Comparison of ENCODE assay signal across 19 cellular contexts in the genomic region with DNA sequence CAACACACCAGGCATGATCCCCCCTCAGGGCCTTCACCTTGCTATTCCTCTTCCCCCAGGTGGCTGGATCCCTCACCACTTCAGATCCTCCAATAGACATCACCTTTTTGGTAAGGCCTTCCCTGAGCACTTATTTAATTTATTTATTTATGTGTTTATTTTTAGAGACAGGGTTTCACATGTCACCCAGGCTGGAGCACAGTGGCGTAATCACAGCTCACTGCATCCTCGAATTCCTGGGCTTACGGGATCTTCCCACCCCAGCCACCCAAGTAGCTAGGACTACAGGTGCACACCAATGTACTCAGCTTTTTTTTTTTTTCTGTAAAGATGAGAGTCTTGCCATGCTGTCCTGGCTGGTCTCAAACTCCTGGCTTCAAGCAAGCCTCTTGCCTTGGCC. TPM values are rescaled to one million over a fixed set of nuclear protein-coding genes. Genes with fewer than 3 reads are reported as not detected.
DNase-seq lines count a peak whose midpoint lies in the region; ATAC-seq and TF ChIP-seq lines count a peak whose summit lies in the region.
"Had no signal": no experiment of that assay in that cellular context is flagged by ENCODE, and none has a peak within 500 bp of the region (broad histone marks: within the 10 kb centered on the region; RNA-seq: fewer than 3 reads in every experiment).

No MANE protein-coding gene starts in this region.

- H3K27ac ChIP-seq in psoas muscle (peak overlapping the region; percentile 96), breast epithelium (no peak overlapping the region), SJCRH30 (no peak overlapping the region)
- H3K27ac ChIP-seq: 22Rv1, A549, C4-2B had no signal

- H3K27me3 ChIP-seq in psoas muscle (ENCODE audit: insufficient read depth in 3 of 3, low read length in 2 of 3), result no peaks in the 10 kb centered on the region
- no peaks in the 10 kb centered on the region for H3K27me3 ChIP-seq in breast epithelium
- no peaks in the 10 kb centered on the region for H3K27me3 ChIP-seq in SJCRH30

- peak overlapping the region in 3 of 5 experiments; percentile 24 to 51 (median 50) for H3K27ac Mint-ChIP-seq in brain
- H3K27ac Mint-ChIP-seq: CD4-positive, alpha-beta T cell; GM23338 had no signal

- no peaks in the 10 kb centered on the region for H3K36me3 Mint-ChIP-seq in brain

- no peaks in the 10 kb centered on the region for H3K36me3 ChIP-seq in psoas muscle (ENCODE audit: insufficient read depth in 1 of 2, low read depth in 1 of 2)
- H3K36me3 ChIP-seq in breast epithelium, result no peaks in the 10 kb centered on the region
- H3K36me3 ChIP-seq in SJCRH30, result peaks cover 3% of the 10 kb centered on the region; the same call in 1 of the 2 replicates

- WGBS in psoas muscle, 3 donors, result 32 to 35% (median 33%) methylated on average over 3 of the region's 3 CpGs

- H3K4me1 ChIP-seq in psoas muscle (peaks cover 80% of the 10 kb centered on the region), breast epithelium (no peaks in the 10 kb centered on the region), SJCRH30 (peaks cover 39% of the 10 kb centered on the region)
- H3K4me1 ChIP-seq: A549 had no signal

- peak; percentile 55 to 77 (median 66) for ATAC-seq in psoas muscle
- ATAC-seq: A549, GM23338 had no signal

- peak; percentile 16 for DNase-seq in NCI-H2107 treated with DMSO at 0.1 percent for 48 hours (lab: John Stamatoyannopoulos, UW; ENCODE audit: unreplicated experiment)
- no peak for DNase-seq in NCI-H2107 (lab: John Stamatoyannopoulos, UW)
- DNase-seq in psoas muscle, result no peak
- no peak for DNase-seq in breast epithelium (ENCODE audit: low spot score in 2 of 2)
- DNase-seq in NOMO-1 (lab: John Stamatoyannopoulos, UW; ENCODE audit: unreplicated experiment in 2 of 2), result no peak
- DNase-seq in SJCRH30, result no peak
- DNase-seq: AML-193; CD4-positive, alpha-beta T cell; DMS153; DMS79; GDM1; HCEC 1CT had no signal

- H3K4me3 ChIP-seq in psoas muscle (no peak overlapping the region), breast epithelium (no peak overlapping the region), SJCRH30 (no peak overlapping the region)
- H3K4me3 ChIP-seq: A549, GM23338 had no signal

- H3K9me3 ChIP-seq in psoas muscle, result no peaks in the 10 kb centered on the region
- no peaks in the 10 kb centered on the region for H3K9me3 ChIP-seq in breast epithelium
- no peaks in the 10 kb centered on the region for H3K9me3 ChIP-seq in SJCRH30 (replicated peaks)
- H3K9me3 ChIP-seq: A549 had no signal

- peaks cover under 1% of the 10 kb centered on the region for H3K27me3 Mint-ChIP-seq in brain
- H3K27me3 Mint-ChIP-seq: CD4-positive, alpha-beta T cell had no signal

- TF ChIP-seq CTCF in brain (conservative IDR thresholded peaks at IDR 0.05) (no peak), psoas muscle (IDR thresholded peaks at IDR 0.05) (no peak), breast epithelium (IDR thresholded peaks at IDR 0.05) (no peak)

- intact Hi-C loops in psoas muscle (cut with DNase I) (no loop called here), breast epithelium (cut with DNase I; ENCODE audit: low total_unique reads) (no loop called here)

- peaks cover 65% of the 10 kb centered on the region for H3K4me1 Mint-ChIP-seq in brain

- H3K4me3 Mint-ChIP-seq in brain, result no peak overlapping the region
- H3K4me3 Mint-ChIP-seq: CD4-positive, alpha-beta T cell; GM23338 had no signal

- H3K9me3 Mint-ChIP-seq in brain, result peaks cover 0 to 5% (median 0%) of the 10 kb centered on the region in 5 experiments
- H3K9me3 Mint-ChIP-seq: CD4-positive, alpha-beta T cell; GM23338 had no signal

- TF ChIP-seq POLR2A in breast epithelium (IDR thresholded peaks at IDR 0.05), result no peak

RNA-seq across cellular contexts. Expression of gene KCNN3, which starts 17.2 kb away (rescaled TPM):
- polyA plus RNA-seq in brain (ENCODE audit: insufficient read depth, low read depth, low replicate concordance), result 5.1 TPM
- 10 to 100 TPM; 11.8 to 60.9 (median 17.4) TPM for total RNA-seq in psoas muscle
- 1 to 10 TPM; 2.5 to 7.5 (median 3.7) TPM for polyA plus RNA-seq in psoas muscle
- total RNA-seq in breast epithelium, result 1 to 10 TPM in 2 of 3 donors, under 1 TPM in 1; 0.96 to 1.6 (median 1.0) TPM
- 27.7 and 29.3 TPM in 2 replicates for total RNA-seq in SJCRH30 (2014; rRNA removed; shearing (Covaris generic))
- total RNA-seq: CD4-positive, alpha-beta T cell; HT-29 had no signal
- polyA plus RNA-seq: BJ had no signal

Comparison
In these comparisons a context has a peak if more than half of its experiments do, and no peak if none do; other contexts are left out.
1. RNA of gene KCNN3, which starts 17.2 kb away (total RNA-seq): 27.7 to 29.3 TPM in SJCRH30 and 11.8 to 60.9 TPM in psoas muscle; 0.96 to 1.6 TPM in breast epithelium; every median in the first group is over 4 times any median in the second.